Comparison of ENCODE assay signal across 2 cellular contexts in genomic region chr18:28048612-28049011, GRCh38.
TF ChIP-seq lines count a peak whose summit lies in the region.

No MANE protein-coding gene starts in this region.

TF ChIP-seq in A549, 52 proteins besides CTCF, POLR2A, EP300 and RAD21 (continued from another document):
- TF ChIP-seq PHF8 (IDR thresholded peaks at IDR 0.05; ENCODE audit: borderline replicate concordance, low read depth) = no peak
- no peak for TF ChIP-seq REST (IDR thresholded peaks at IDR 0.05)
- TF ChIP-seq, protein P1, sequence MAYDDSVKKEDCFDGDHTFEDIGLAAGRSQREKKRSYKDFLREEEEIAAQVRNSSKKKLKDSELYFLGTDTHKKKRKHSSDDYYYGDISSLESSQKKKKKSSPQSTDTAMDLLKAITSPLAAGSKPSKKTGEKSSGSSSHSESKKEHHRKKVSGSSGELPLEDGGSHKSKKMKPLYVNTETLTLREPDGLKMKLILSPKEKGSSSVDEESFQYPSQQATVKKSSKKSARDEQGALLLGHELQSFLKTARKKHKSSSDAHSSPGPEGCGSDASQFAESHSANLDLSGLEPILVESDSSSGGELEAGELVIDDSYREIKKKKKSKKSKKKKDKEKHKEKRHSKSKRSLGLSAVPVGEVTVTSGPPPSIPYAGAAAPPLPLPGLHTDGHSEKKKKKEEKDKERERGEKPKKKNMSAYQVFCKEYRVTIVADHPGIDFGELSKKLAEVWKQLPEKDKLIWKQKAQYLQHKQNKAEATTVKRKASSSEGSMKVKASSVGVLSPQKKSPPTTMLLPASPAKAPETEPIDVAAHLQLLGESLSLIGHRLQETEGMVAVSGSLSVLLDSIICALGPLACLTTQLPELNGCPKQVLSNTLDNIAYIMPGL (CRISPR knock-in tag; IDR thresholded peaks at IDR 0.05; ENCODE audit: borderline replicate concordance) = no peak
- no peak for TF ChIP-seq GATA3 (IDR thresholded peaks at IDR 0.05; ENCODE audit: borderline replicate concordance)
- no peak for TF ChIP-seq TP53 (CRISPR knock-in tag; IDR thresholded peaks at IDR 0.05)

TF ChIP-seq in IMR-90, 13 proteins besides CTCF, POLR2A, EP300 and RAD21 (continued from another document):
- TF ChIP-seq ELK1 (IDR thresholded peaks at IDR 0.05; ENCODE audit: borderline replicate concordance, low read depth, low read length) (no peak), MAZ (IDR thresholded peaks at IDR 0.05; ENCODE audit: borderline replicate concordance, low read depth, low read length) (no peak), NFE2L2 (IDR thresholded peaks at IDR 0.05; ENCODE audit: low read depth, low read length) (no peak), RFX5 (IDR thresholded peaks at IDR 0.05; ENCODE audit: low read depth, low read length) (no peak), RCOR1 (IDR thresholded peaks at IDR 0.05; ENCODE audit: insufficient replicate concordance, low read length) (no peak), CHD1 (IDR thresholded peaks at IDR 0.05; ENCODE audit: low read depth, low read length) (no peak)
TF ChIP-seq in IMR-90: peak in this region for 0.
